3 cellular contexts compared by ENCODE assay signal in the genomic region with DNA sequence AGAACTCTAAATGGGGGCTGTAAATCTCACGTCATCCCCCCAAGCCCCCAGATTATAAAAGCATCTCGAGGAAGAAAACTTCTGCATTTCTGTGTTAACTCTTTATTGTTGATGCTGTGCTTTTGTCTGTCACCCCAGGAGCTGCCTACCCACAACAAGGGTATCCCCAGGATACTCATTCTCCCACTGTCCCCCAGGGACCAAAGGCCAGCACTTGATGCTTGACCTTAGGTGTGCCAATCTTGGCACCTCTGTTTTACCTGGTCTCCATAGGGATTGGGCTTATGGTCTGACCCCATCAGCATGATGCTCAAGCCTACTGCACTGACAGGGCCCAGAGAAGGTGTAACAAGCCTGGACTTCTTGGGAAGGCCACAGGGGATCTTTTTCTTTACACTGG.
TF ChIP-seq lines count a peak whose summit lies in the region.

No MANE protein-coding gene starts in this region.

TF ChIP-seq in WTC11, 78 proteins besides CTCF, POLR2A, EP300 and RAD21:
- TF ChIP-seq ZNF423 (CRISPR knock-in tag; IDR thresholded peaks at IDR 0.05) (peak; percentile 70), ATF1 (CRISPR knock-in tag; IDR thresholded peaks at IDR 0.05) (no peak), IRF2 (CRISPR knock-in tag; IDR thresholded peaks at IDR 0.05; ENCODE audit: borderline replicate concordance, low read depth) (no peak)

TF ChIP-seq in H1, 55 proteins besides CTCF, POLR2A, EP300 and RAD21:
- TF ChIP-seq, protein P1, sequence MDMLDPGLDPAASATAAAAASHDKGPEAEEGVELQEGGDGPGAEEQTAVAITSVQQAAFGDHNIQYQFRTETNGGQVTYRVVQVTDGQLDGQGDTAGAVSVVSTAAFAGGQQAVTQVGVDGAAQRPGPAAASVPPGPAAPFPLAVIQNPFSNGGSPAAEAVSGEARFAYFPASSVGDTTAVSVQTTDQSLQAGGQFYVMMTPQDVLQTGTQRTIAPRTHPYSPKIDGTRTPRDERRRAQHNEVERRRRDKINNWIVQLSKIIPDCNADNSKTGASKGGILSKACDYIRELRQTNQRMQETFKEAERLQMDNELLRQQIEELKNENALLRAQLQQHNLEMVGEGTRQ (IDR thresholded peaks at IDR 0.05; ENCODE audit: low read length) = no peak
- no peak for TF ChIP-seq SIX5 (IDR thresholded peaks at IDR 0.05; ENCODE audit: low read depth, low read length)
- no peak for TF ChIP-seq SIRT6 (IDR thresholded peaks at IDR 0.05; ENCODE audit: low read length)
- TF ChIP-seq NRF1 (IDR thresholded peaks at IDR 0.05; ENCODE audit: low read depth, low read length) = no peak
- TF ChIP-seq RBBP5 (IDR thresholded peaks at IDR 0.05; ENCODE audit: borderline replicate concordance, low read depth, low read length) = no peak

TF ChIP-seq in neural cell, 6 proteins besides CTCF, POLR2A, EP300 and RAD21:
- TF ChIP-seq SMC3 (conservative IDR thresholded peaks at IDR 0.05; ENCODE audit: poor library complexity) = no peak
- no peak for TF ChIP-seq POLR2AphosphoS5 (IDR thresholded peaks at IDR 0.05)
- no peak for TF ChIP-seq TAF1 (IDR thresholded peaks at IDR 0.05; ENCODE audit: low read depth)
- no peak for TF ChIP-seq EZH2 (IDR thresholded peaks at IDR 0.05; ENCODE audit: borderline replicate concordance, insufficient read depth, low read length, poor library complexity, severe bottlenecking)
- TF ChIP-seq, protein P2, sequence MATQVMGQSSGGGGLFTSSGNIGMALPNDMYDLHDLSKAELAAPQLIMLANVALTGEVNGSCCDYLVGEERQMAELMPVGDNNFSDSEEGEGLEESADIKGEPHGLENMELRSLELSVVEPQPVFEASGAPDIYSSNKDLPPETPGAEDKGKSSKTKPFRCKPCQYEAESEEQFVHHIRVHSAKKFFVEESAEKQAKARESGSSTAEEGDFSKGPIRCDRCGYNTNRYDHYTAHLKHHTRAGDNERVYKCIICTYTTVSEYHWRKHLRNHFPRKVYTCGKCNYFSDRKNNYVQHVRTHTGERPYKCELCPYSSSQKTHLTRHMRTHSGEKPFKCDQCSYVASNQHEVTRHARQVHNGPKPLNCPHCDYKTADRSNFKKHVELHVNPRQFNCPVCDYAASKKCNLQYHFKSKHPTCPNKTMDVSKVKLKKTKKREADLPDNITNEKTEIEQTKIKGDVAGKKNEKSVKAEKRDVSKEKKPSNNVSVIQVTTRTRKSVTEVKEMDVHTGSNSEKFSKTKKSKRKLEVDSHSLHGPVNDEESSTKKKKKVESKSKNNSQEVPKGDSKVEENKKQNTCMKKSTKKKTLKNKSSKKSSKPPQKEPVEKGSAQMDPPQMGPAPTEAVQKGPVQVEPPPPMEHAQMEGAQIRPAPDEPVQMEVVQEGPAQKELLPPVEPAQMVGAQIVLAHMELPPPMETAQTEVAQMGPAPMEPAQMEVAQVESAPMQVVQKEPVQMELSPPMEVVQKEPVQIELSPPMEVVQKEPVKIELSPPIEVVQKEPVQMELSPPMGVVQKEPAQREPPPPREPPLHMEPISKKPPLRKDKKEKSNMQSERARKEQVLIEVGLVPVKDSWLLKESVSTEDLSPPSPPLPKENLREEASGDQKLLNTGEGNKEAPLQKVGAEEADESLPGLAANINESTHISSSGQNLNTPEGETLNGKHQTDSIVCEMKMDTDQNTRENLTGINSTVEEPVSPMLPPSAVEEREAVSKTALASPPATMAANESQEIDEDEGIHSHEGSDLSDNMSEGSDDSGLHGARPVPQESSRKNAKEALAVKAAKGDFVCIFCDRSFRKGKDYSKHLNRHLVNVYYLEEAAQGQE (IDR thresholded peaks at IDR 0.05; ENCODE audit: borderline replicate concordance) = no peak
- no peak for TF ChIP-seq MXI1 (conservative IDR thresholded peaks at IDR 0.05; ENCODE audit: poor library complexity, severe bottlenecking)
TF ChIP-seq in neural cell: peak in this region for 0.
